ENCODE assay signal across 8 cellular contexts in genomic region chr20:57582432-57583288, GRCh38. TPM values are rescaled to one million over a fixed set of nuclear protein-coding genes. Genes with fewer than 3 reads are reported as not detected.
DNase-seq lines count a peak whose midpoint lies in the region; ATAC-seq and TF ChIP-seq lines count a peak whose summit lies in the region.

No MANE protein-coding gene starts in this region.

- H3K9ac ChIP-seq in adipocyte (ENCODE audit: low read length) = peak overlapping the region; percentile 72

- TF ChIP-seq CTCF in HFF-Myc (IDR thresholded peaks at IDR 0.05; ENCODE audit: low read depth, low read length, missing control alignments) = peak; percentile 52

- DNase-seq in HFF-Myc (ENCODE audit: extremely low read depth, low read depth) (no peak), adipocyte (ENCODE audit: low read depth) (peak; percentile 62), iPS-NIHi7 (ENCODE audit: extremely low spot score) (peak; percentile 77), GOT3 (lab: John Stamatoyannopoulos, UW) (no peak)

- H3K36me3 ChIP-seq in adipocyte (ENCODE audit: control insufficient read depth, insufficient read depth, low read length, severe bottlenecking) = no peaks in the 10 kb centered on the region

- peaks cover 53% of the 10 kb centered on the region for H3K4me1 ChIP-seq in adipocyte (ENCODE audit: control insufficient read depth, insufficient read depth, low read length)

- H3K4me3 ChIP-seq in HFF-Myc (replicated peaks; ENCODE audit: low read depth, low read length) = no peak overlapping the region
- H3K4me3 ChIP-seq in adipocyte (ENCODE audit: low read length) = no peak overlapping the region

- H3K27ac ChIP-seq in temporal lobe (ENCODE audit: low read depth, low read length) = peak overlapping the region; percentile 91

- H3K27me3 ChIP-seq in adipocyte (replicated peaks; ENCODE audit: control insufficient read depth, insufficient read depth, low read length) = peaks cover 60% of the 10 kb centered on the region

- H3K9me3 ChIP-seq in adipocyte (ENCODE audit: control insufficient read depth, low read length) = peaks cover 16% of the 10 kb centered on the region

- ATAC-seq in GM18520 (IDR thresholded peaks at IDR 0.05; ENCODE audit: unreplicated experiment) = no peak
- no peak for ATAC-seq in esophagus mucosa
- ATAC-seq in HG03439 (IDR thresholded peaks at IDR 0.05; ENCODE audit: unreplicated experiment) = no peak

RNA-seq across cellular contexts. Expression of gene PCK1, which starts 21.8 kb away (rescaled TPM):
- total RNA-seq in temporal lobe = under 0.01 TPM
- total RNA-seq in esophagus mucosa = 0.64 TPM

RNA-seq across cellular contexts. Expression of gene ZBP1, which starts 37.6 kb away (rescaled TPM):
- not detected for total RNA-seq in temporal lobe
- total RNA-seq in esophagus mucosa = 0.44 TPM

RNA-seq across cellular contexts. Expression of gene CTCFL, which starts 57.7 kb away (rescaled TPM):
- total RNA-seq in temporal lobe (not detected), esophagus mucosa (not detected)

Comparison
In these comparisons a context has a peak if more than half of its experiments do, and no peak if none do; other contexts are left out.
1. DNase-seq: peak in adipocyte (single experiment) and iPS-NIHi7 (single experiment); none in HFF-Myc (single experiment) and GOT3 (single experiment).